ENCODE assay signal across 8 cellular contexts in genomic region chr7:121438017-121438955, GRCh38. TPM values are rescaled to one million over a fixed set of nuclear protein-coding genes. Genes with fewer than 3 reads are reported as not detected.
A peak's percentile ranks its signal among the peaks of the same experiment; 100 is the strongest.
DNase-seq lines count a peak whose midpoint lies in the region; ATAC-seq and TF ChIP-seq lines count a peak whose summit lies in the region.
"Not testable (repeated sequence)": the region's sequence is repeated elsewhere in the genome, so short reads cannot be mapped to it uniquely, and the experiment has no call there.

No MANE protein-coding gene starts in this region.

- H3K9ac ChIP-seq in Loucy (ENCODE audit: low read depth, low read length, poor library complexity, severe bottlenecking): not testable (repeated sequence)

- H3K36me3 Mint-ChIP-seq in CD4-positive, alpha-beta T cell (ENCODE audit: low read depth); T-helper 17 cell (ENCODE audit: low read depth): not testable (repeated sequence)
- H3K36me3 Mint-ChIP-seq in naive thymus-derived CD4-positive, alpha-beta T cell: peaks cover 0 to 21% (median 7%) of the 10 kb centered on the region in 5 donors

- H3K27me3 Mint-ChIP-seq in CD4-positive, alpha-beta T cell; T-helper 17 cell; naive thymus-derived CD4-positive, alpha-beta T cell: not testable (repeated sequence)

- H2AFZ ChIP-seq in Loucy (ENCODE audit: low read length): peak overlapping the region; percentile 79

- H3K79me2 ChIP-seq in Loucy (ENCODE audit: insufficient read depth, low read length): not testable (repeated sequence)

- peak overlapping the region; percentile 62 for H3K4me2 ChIP-seq in Loucy (ENCODE audit: low read depth, low read length, poor library complexity, severe bottlenecking)

- CTCF ChIA-PET in CD4-positive, alpha-beta T cell (lab: Charles Lee): interaction anchor here (0.6 to 1.3 kb wide), 3 partner anchors 11 to 71 kb away, joined by 3 to 7 read pairs (median 4); partner anchors contain the start of gene FAM3C
- CTCF ChIA-PET in naive thymus-derived CD4-positive, alpha-beta T cell (lab: Charles Lee): interaction anchor here (0.7 to 3.6 kb wide), 11 partner anchors 8 to 107 kb away, joined by 3 to 26 read pairs (median 3); partner anchors contain the start of gene FAM3C

- not testable (repeated sequence) for H3K27ac ChIP-seq in CD4-positive, alpha-beta T cell (ENCODE audit: low read depth, low read length)
- H3K27ac ChIP-seq in naive thymus-derived CD4-positive, alpha-beta T cell (ENCODE audit: low read depth, low read length): peak overlapping the region; percentile 46

- H3K9me3 ChIP-seq in CD4-positive, alpha-beta T cell (ENCODE audit: control insufficient read depth, low read length); Loucy (ENCODE audit: insufficient read depth, low read depth, low read length); T-helper 17 cell (ENCODE audit: control insufficient read depth, low read length, poor library complexity, severe bottlenecking); naive thymus-derived CD4-positive, alpha-beta T cell (ENCODE audit: control insufficient read depth in 2 of 3, low read length in 3 of 3): not testable (repeated sequence)

- H3K9me2 ChIP-seq in Loucy (replicated peaks; ENCODE audit: low read depth, low read length): not testable (repeated sequence)

- DNase-seq in CD4-positive, alpha-beta T cell: peak; percentile 66 to 84 (median 79)
- DNase-seq in T-helper 17 cell (peak; percentile 22 to 57 (median 50)), fibroblast of pulmonary artery (ENCODE audit: low read depth) (peak; percentile 73)
- peak; percentile 39 for DNase-seq in activated gamma-delta T cell treated with anti-CD3 and anti-CD28 coated beads, Interleukin-2, amount 50 U/mL, for 16 hours (ENCODE audit: low read depth)
- peak; percentile 47 to 90 (median 85) for DNase-seq in naive thymus-derived CD4-positive, alpha-beta T cell
- peak; percentile 15 for DNase-seq in stimulated activated CD8-positive, alpha-beta memory T cell treated with anti-CD3 and anti-CD28 coated beads, Interleukin-12 subunit alpha, Interleukin-12 subunit beta, amount 100 ng/mL, for 4 hours (ENCODE audit: low read depth)

- not testable (repeated sequence) for H3K36me3 ChIP-seq in Loucy (ENCODE audit: insufficient read depth, low read length); naive thymus-derived CD4-positive, alpha-beta T cell (ENCODE audit: control insufficient read depth in 2 of 3, insufficient read depth in 3 of 3, low read length in 3 of 3)

- H3K27ac Mint-ChIP-seq in CD4-positive, alpha-beta T cell: peak overlapping the region; percentile 89
- H3K27ac Mint-ChIP-seq in T-helper 17 cell: peak overlapping the region; percentile 73
- H3K27ac Mint-ChIP-seq in naive thymus-derived CD4-positive, alpha-beta T cell: peak overlapping the region; percentile 91 to 98 (median 96)

- intact Hi-C loops in CD4-positive, alpha-beta T cell (cut with DNase I, micrococcal nuclease): loop anchor here in 1 of 2 experiments (5.0 kb wide), 1 partner anchor 36 kb away; no protein-coding TSS in a partner anchor
- intact Hi-C loops in naive thymus-derived CD4-positive, alpha-beta T cell (cut with micrococcal nuclease): loop anchor here (1.0 to 5.0 kb wide), 11 partner anchors 12 to 488 kb away; partner anchors contain the start of genes FAM3C (in 1 of the 2) and ING3 (in 1 of the 2)

- H3K4me1 Mint-ChIP-seq in CD4-positive, alpha-beta T cell (ENCODE audit: low read depth): peaks cover 38% of the 10 kb centered on the region
- peaks cover 22% of the 10 kb centered on the region for H3K4me1 Mint-ChIP-seq in T-helper 17 cell
- peaks cover 10 to 53% (median 40%) of the 10 kb centered on the region in 7 donors for H3K4me1 Mint-ChIP-seq in naive thymus-derived CD4-positive, alpha-beta T cell

- H3K9me3 Mint-ChIP-seq in CD4-positive, alpha-beta T cell: not testable (repeated sequence)
- peaks cover 0 to 21% (median 7%) of the 10 kb centered on the region in 11 donors for H3K9me3 Mint-ChIP-seq in naive thymus-derived CD4-positive, alpha-beta T cell

- not testable (repeated sequence) for H3K4me1 ChIP-seq in Loucy (ENCODE audit: insufficient read depth, low read length, poor library complexity, severe bottlenecking)
- H3K4me1 ChIP-seq in naive thymus-derived CD4-positive, alpha-beta T cell (ENCODE audit: control insufficient read depth in 2 of 2, insufficient read depth in 2 of 2, low read length in 2 of 2): peaks cover 20 to 29% of the 10 kb centered on the region in 2 donors

- H3K4me3 Mint-ChIP-seq in CD4-positive, alpha-beta T cell: peak overlapping the region; percentile 63
- H3K4me3 Mint-ChIP-seq in T-helper 17 cell: peak overlapping the region; percentile 75
- H3K4me3 Mint-ChIP-seq in naive thymus-derived CD4-positive, alpha-beta T cell: peak overlapping the region; percentile 74 to 88 (median 80)

- ATAC-seq in CD4-positive, alpha-beta T cell (ENCODE audit: poor library complexity): peak; percentile 66
- peak; percentile 41 for ATAC-seq in GM21576 (IDR thresholded peaks at IDR 0.05; ENCODE audit: unreplicated experiment)
- ATAC-seq in T-helper 17 cell: peak; percentile 62
- ATAC-seq in naive thymus-derived CD4-positive, alpha-beta T cell: peak; percentile 68

- peak overlapping the region; percentile 45 for H3K4me3 ChIP-seq in Loucy (ENCODE audit: low read length, poor library complexity, severe bottlenecking)
- H3K4me3 ChIP-seq in fibroblast of pulmonary artery (replicated peaks; ENCODE audit: low read depth, low read length): peak overlapping the region; percentile 15
- H3K4me3 ChIP-seq in naive thymus-derived CD4-positive, alpha-beta T cell (ENCODE audit: low read length): peak overlapping the region; percentile 50

- not testable (repeated sequence) for H3K27me3 ChIP-seq in CD4-positive, alpha-beta T cell (ENCODE audit: control insufficient read depth, insufficient read depth, low read length); Loucy (ENCODE audit: insufficient read depth, low read length, poor library complexity, severe bottlenecking); naive thymus-derived CD4-positive, alpha-beta T cell (ENCODE audit: control insufficient read depth in 2 of 2, insufficient read depth in 2 of 2, low read length in 2 of 2)

- not testable (repeated sequence) for H3F3A ChIP-seq in Loucy (ENCODE audit: low read depth)

- TF ChIP-seq CTCF in CD4-positive, alpha-beta T cell (IDR thresholded peaks at IDR 0.05); Loucy (conservative IDR thresholded peaks at IDR 0.05; ENCODE audit: low read length); fibroblast of pulmonary artery (IDR thresholded peaks at IDR 0.05; ENCODE audit: low read length, missing control alignments): not testable (repeated sequence)

- not testable (repeated sequence) for H4K20me1 ChIP-seq in Loucy (ENCODE audit: insufficient read depth, low read length, poor library complexity, severe bottlenecking)

- POLR2A ChIA-PET in CD4-positive, alpha-beta T cell (lab: Charles Lee): interaction anchor here (1.4 to 2.2 kb wide), 2 partner anchors 43 to 47 kb away, joined by 5 to 11 read pairs; partner anchors contain the start of gene FAM3C
- POLR2A ChIA-PET in naive thymus-derived CD4-positive, alpha-beta T cell (lab: Charles Lee): interaction anchor here (0.7 to 1.6 kb wide), 7 partner anchors 8 to 367 kb away, joined by 3 to 11 read pairs (median 3); partner anchors contain the start of gene FAM3C

RNA-seq across cellular contexts. Expression of gene FAM3C, which starts 42.2 kb away (rescaled TPM):
- total RNA-seq in CD4-positive, alpha-beta T cell: 10 to 100 TPM in 1 of 2 experiments, 1 to 10 TPM in 1; 7.9 to 10.5 TPM
- total RNA-seq in T-helper 17 cell: 10 to 100 TPM; 10.6 to 16.6 TPM
- 10 to 100 TPM; 11.1 to 28.4 (median 21.0) TPM for total RNA-seq in naive thymus-derived CD4-positive, alpha-beta T cell
- 10 to 100 TPM in 1 of 2 donors, 1 to 10 TPM in 1; 9.6 to 10.3 TPM for polyA plus RNA-seq in naive thymus-derived CD4-positive, alpha-beta T cell

Comparison
In these comparisons a context has a peak if more than half of its experiments do, and no peak if none do; other contexts are left out.
1. DNase-seq: peak in every context shown above with its lines; median percentile 85 in naive thymus-derived CD4-positive, alpha-beta T cell; 79 in CD4-positive, alpha-beta T cell; 73 in fibroblast of pulmonary artery; 50 in T-helper 17 cell; 39 in activated gamma-delta T cell treated with anti-CD3 and anti-CD28 coated beads, Interleukin-2, amount 50 U/mL, for 16 hours; 15 in stimulated activated CD8-positive, alpha-beta memory T cell treated with anti-CD3 and anti-CD28 coated beads, Interleukin-12 subunit alpha, Interleukin-12 subunit beta, amount 100 ng/mL, for 4 hours.